ENCODE assay signal across 8 cellular contexts in the genomic region with DNA sequence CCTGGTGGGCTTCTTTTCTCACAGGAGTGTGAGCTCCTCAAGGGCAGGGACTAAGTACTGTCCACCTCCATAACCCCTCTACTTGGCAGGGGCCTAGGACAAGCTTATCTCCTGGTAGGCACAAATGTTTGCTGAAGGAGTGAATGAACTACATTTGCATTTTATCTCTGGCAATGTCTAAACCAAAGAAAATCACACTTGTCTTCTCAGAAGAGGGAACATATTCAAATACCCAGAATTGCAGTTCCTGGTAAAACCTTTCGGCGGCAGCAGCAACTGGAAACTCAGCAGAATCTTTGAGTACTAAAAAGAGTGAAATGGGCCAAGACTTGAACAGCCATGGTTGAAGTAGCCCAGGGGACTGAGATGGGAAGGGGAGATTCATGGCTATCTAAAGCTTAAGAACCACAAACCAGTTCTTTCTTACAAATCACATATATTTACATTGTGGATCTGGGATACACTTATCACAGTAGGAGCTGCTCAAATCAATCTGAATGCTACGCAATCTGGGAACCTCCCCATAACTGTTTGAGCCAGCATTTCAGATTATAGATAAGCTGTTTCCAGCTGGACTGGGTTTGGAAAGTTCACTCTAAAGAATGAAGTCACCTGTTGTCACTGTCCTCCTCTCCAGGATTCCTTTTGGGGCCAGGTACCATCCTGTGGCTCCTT. TPM values are rescaled to one million over a fixed set of nuclear protein-coding genes. Genes with fewer than 3 reads are reported as not detected.
DNase-seq lines count a peak whose midpoint lies in the region; ATAC-seq, FAIRE-seq and TF ChIP-seq lines count a peak whose summit lies in the region.

No MANE protein-coding gene starts in this region.

- no peak for TF ChIP-seq POLR2A in NB4 (IDR thresholded peaks at IDR 0.05; ENCODE audit: extremely low read depth, insufficient read length)

- H3K4me2 ChIP-seq in astrocyte (ENCODE audit: low read length): no peak overlapping the region
- no peak overlapping the region for H3K4me2 ChIP-seq in mesendoderm (ENCODE audit: low read length)
- H3K4me2 ChIP-seq in neuronal stem cell (ENCODE audit: insufficient read depth, low read length, poor library complexity, severe bottlenecking): no peak overlapping the region

- WGBS in mesendoderm (ENCODE audit: extremely low coverage, insufficient coverage, low lambda C conversion rate): no CpG with 5 or more reads among the region's 3 CpGs
- WGBS in neuronal stem cell (ENCODE audit: extremely low coverage in 2 of 2, insufficient read length in 2 of 2, insufficient replicate concordance in 1 of 2), 2 donors: no CpG with 5 or more reads among the region's 3 CpGs

- H3K23ac ChIP-seq in mesendoderm (ENCODE audit: low read length) (no peak overlapping the region), neuronal stem cell (ENCODE audit: low read depth, low read length, poor library complexity) (no peak overlapping the region)

- H3K4me1 ChIP-seq in astrocyte (ENCODE audit: insufficient read depth, low read length) (no peaks in the 10 kb centered on the region), mesendoderm (ENCODE audit: control insufficient read depth, low read depth, low read length) (no peaks in the 10 kb centered on the region), neuronal stem cell (ENCODE audit: control insufficient read depth in 2 of 2, insufficient read depth in 1 of 2, low read depth in 1 of 2, low read length in 2 of 2) (no peaks in the 10 kb centered on the region)

- no peak overlapping the region for H3K27ac Mint-ChIP-seq in astrocyte (ENCODE audit: unreplicated experiment)

- no peaks in the 10 kb centered on the region for H3K9me3 ChIP-seq in astrocyte (ENCODE audit: insufficient read depth, low read depth, low read length)
- H3K9me3 ChIP-seq in neuronal stem cell (replicated peaks in 1 of 2; ENCODE audit: control insufficient read depth in 2 of 2, insufficient read depth in 1 of 2, low read depth in 1 of 2, low read length in 2 of 2): no peaks in the 10 kb centered on the region

- H3K79me2 ChIP-seq in astrocyte (ENCODE audit: insufficient read depth, low read length): no peaks in the 10 kb centered on the region
- no peaks in the 10 kb centered on the region for H3K79me2 ChIP-seq in mesendoderm (ENCODE audit: control insufficient read depth, insufficient read depth, low read length)

- H2AK5ac ChIP-seq in mesendoderm (ENCODE audit: low read length) (no peak overlapping the region), neuronal stem cell (ENCODE audit: low read depth, low read length) (no peak overlapping the region)

- H3K9ac ChIP-seq in astrocyte (ENCODE audit: low read length): no peak overlapping the region
- H3K9ac ChIP-seq in mesendoderm (ENCODE audit: low read length): no peak overlapping the region
- H3K9ac ChIP-seq in neuronal stem cell (ENCODE audit: low read depth, low read length, poor library complexity): no peak overlapping the region

- H3K9me3 Mint-ChIP-seq in astrocyte (ENCODE audit: unreplicated experiment): no peaks in the 10 kb centered on the region

- H4K8ac ChIP-seq in mesendoderm (ENCODE audit: low read depth, low read length) (no peak overlapping the region), neuronal stem cell (ENCODE audit: low read depth, low read length) (no peak overlapping the region)

- H3K27ac ChIP-seq in astrocyte (ENCODE audit: low read depth, low read length) (no peak overlapping the region), mesendoderm (ENCODE audit: low read depth, low read length) (no peak overlapping the region), neuronal stem cell (replicated peaks; ENCODE audit: low read length) (no peak overlapping the region)

- H2BK5ac ChIP-seq in mesendoderm (ENCODE audit: low read length) (no peak overlapping the region), neuronal stem cell (ENCODE audit: low read length) (no peak overlapping the region)

- no peak overlapping the region for H4K5ac ChIP-seq in mesendoderm (ENCODE audit: low read length)

- H3K18ac ChIP-seq in mesendoderm (ENCODE audit: low read length) (no peak overlapping the region), neuronal stem cell (ENCODE audit: low read length) (no peak overlapping the region)

- H2BK15ac ChIP-seq in mesendoderm (replicated peaks; ENCODE audit: low read depth) (no peak overlapping the region), neuronal stem cell (ENCODE audit: low read length) (no peak overlapping the region)

- peaks cover 29% of the 10 kb centered on the region for H3K36me3 Mint-ChIP-seq in astrocyte (ENCODE audit: low read depth, unreplicated experiment)

- H4K20me1 ChIP-seq in astrocyte (ENCODE audit: insufficient read depth, low read length): no peaks in the 10 kb centered on the region

- H3K27me3 ChIP-seq in astrocyte (ENCODE audit: insufficient read depth, low read length): no peaks in the 10 kb centered on the region
- no peaks in the 10 kb centered on the region for H3K27me3 ChIP-seq in mesendoderm (ENCODE audit: insufficient read depth, low read length, poor library complexity)
- H3K27me3 ChIP-seq in neuronal stem cell (ENCODE audit: control insufficient read depth in 3 of 3, insufficient read depth in 3 of 3, low read depth in 1 of 3, low read length in 3 of 3): no peaks in the 10 kb centered on the region

- ATAC-seq in GM18868 (IDR thresholded peaks at IDR 0.05; ENCODE audit: unreplicated experiment): no peak
- no peak for ATAC-seq in HG03442 (IDR thresholded peaks at IDR 0.05; ENCODE audit: unreplicated experiment)

- peak; percentile 41 for TF ChIP-seq CTCF in NB4 (IDR thresholded peaks at IDR 0.05; ENCODE audit: low read depth, low read length)
- peak; percentile 31 for TF ChIP-seq CTCF in astrocyte (IDR thresholded peaks at IDR 0.05; ENCODE audit: insufficient read depth, low read depth, low read length)

- no peaks in the 10 kb centered on the region for H3K79me1 ChIP-seq in mesendoderm (ENCODE audit: low read length)
- no peaks in the 10 kb centered on the region for H3K79me1 ChIP-seq in neuronal stem cell (ENCODE audit: low read depth, low read length)

- peak; percentile 12 for DNase-seq in EL
- DNase-seq in NB4 (ENCODE audit: low read depth): peak; percentile 31
- DNase-seq in astrocyte (ENCODE audit: low read depth): no peak
- peak; percentile 47 for DNase-seq in mesendoderm
- no peak for DNase-seq in NCI-H2227 (lab: John Stamatoyannopoulos, UW; ENCODE audit: unreplicated experiment)
- no peak for DNase-seq in neuronal stem cell (ENCODE audit: low spot score)

- no peak overlapping the region for H2BK120ac ChIP-seq in mesendoderm (ENCODE audit: low read depth, low read length)
- no peak overlapping the region for H2BK120ac ChIP-seq in neuronal stem cell (ENCODE audit: low read depth, low read length)

- H3K4ac ChIP-seq in mesendoderm (ENCODE audit: low read depth, low read length) (no peak overlapping the region), neuronal stem cell (ENCODE audit: low read length) (no peak overlapping the region)

- H3K4me3 ChIP-seq in NB4 (ENCODE audit: low read depth, low read length): no peak overlapping the region
- H3K4me3 ChIP-seq in astrocyte (ENCODE audit: insufficient read depth, low read depth, low read length): no peak overlapping the region
- no peak overlapping the region for H3K4me3 ChIP-seq in mesendoderm (ENCODE audit: low read length)
- H3K4me3 ChIP-seq in neuronal stem cell (ENCODE audit: low read length in 2 of 2): no peak overlapping the region

- H2AFZ ChIP-seq in astrocyte (ENCODE audit: low read depth, low read length) (no peak overlapping the region), neuronal stem cell (ENCODE audit: low read length) (no peak overlapping the region)

- no peaks in the 10 kb centered on the region for H3K27me3 Mint-ChIP-seq in astrocyte (ENCODE audit: low read depth, unreplicated experiment)

- no peak overlapping the region for H3K4me3 Mint-ChIP-seq in astrocyte (ENCODE audit: unreplicated experiment)

- no peak overlapping the region for H3K56ac ChIP-seq in mesendoderm (ENCODE audit: low read length)

- H3K36me3 ChIP-seq in astrocyte (ENCODE audit: insufficient read depth, low read length) (peaks cover 19% of the 10 kb centered on the region), mesendoderm (ENCODE audit: control insufficient read depth, insufficient read depth, low read length) (peaks cover 4% of the 10 kb centered on the region), neuronal stem cell (replicated peaks in 1 of 2; ENCODE audit: control insufficient read depth in 2 of 2, insufficient read depth in 2 of 2, low read length in 2 of 2) (peaks cover 19 to 69% of the 10 kb centered on the region in 2 donors)

- peaks cover 2% of the 10 kb centered on the region for H3K4me1 Mint-ChIP-seq in astrocyte (ENCODE audit: low read depth, unreplicated experiment)

- FAIRE-seq in astrocyte (lab: Jason Lieb, UNC): no peak

- no peak overlapping the region for H4K91ac ChIP-seq in neuronal stem cell (ENCODE audit: low read depth, low read length, poor library complexity)

- no peak overlapping the region for H3K14ac ChIP-seq in neuronal stem cell (ENCODE audit: low read length)

- no peak overlapping the region for H2BK12ac ChIP-seq in neuronal stem cell (ENCODE audit: low read length)

RNA-seq across cellular contexts. Expression of a gene that starts 18.7 kb away (rescaled TPM):
- 34.7 and 37.5 TPM in 2 replicates for total RNA-seq in astrocyte
- 33.3 TPM for polyA plus RNA-seq in mesendoderm (2013, experiment 1 of 2)
- polyA plus RNA-seq in mesendoderm (2013, experiment 2 of 2): 33.4 TPM
- polyA plus RNA-seq in neuronal stem cell (2013, experiment 1 of 2): 11.4 TPM
- 11.6 TPM for polyA plus RNA-seq in neuronal stem cell (2013, experiment 2 of 2)

RNA-seq across cellular contexts. Expression of a gene that starts 27.7 kb away (rescaled TPM):
- total RNA-seq in astrocyte: 15.9 and 17.0 TPM in 2 replicates
- polyA plus RNA-seq in mesendoderm (2013, experiment 1 of 2): 23.3 TPM
- polyA plus RNA-seq in mesendoderm (2013, experiment 2 of 2): 23.1 TPM
- 15.5 TPM for polyA plus RNA-seq in neuronal stem cell (2013, experiment 1 of 2)
- 14.9 TPM for polyA plus RNA-seq in neuronal stem cell (2013, experiment 2 of 2)

RNA-seq across cellular contexts. Expression of a gene that starts 42.2 kb away (rescaled TPM):
- 43.9 and 48.4 TPM in 2 replicates for total RNA-seq in astrocyte
- 112 TPM for polyA plus RNA-seq in mesendoderm (2013, experiment 1 of 2)
- 110 TPM for polyA plus RNA-seq in mesendoderm (2013, experiment 2 of 2)
- polyA plus RNA-seq in neuronal stem cell (2013, experiment 1 of 2): 51.8 TPM
- polyA plus RNA-seq in neuronal stem cell (2013, experiment 2 of 2): 51.5 TPM

RNA-seq across cellular contexts. Expression of a gene that starts 49.9 kb away (rescaled TPM):
- total RNA-seq in astrocyte: 22.3 and 25.6 TPM in 2 replicates
- polyA plus RNA-seq in mesendoderm (2013, experiment 1 of 2): 10.5 TPM
- polyA plus RNA-seq in mesendoderm (2013, experiment 2 of 2): 10.4 TPM
- polyA plus RNA-seq in neuronal stem cell (2013, experiment 1 of 2): 9.8 TPM
- polyA plus RNA-seq in neuronal stem cell (2013, experiment 2 of 2): 10.7 TPM

Comparison
In these comparisons a context has a peak if more than half of its experiments do, and no peak if none do; other contexts are left out.
1. DNase-seq: peak in EL (single experiment), NB4 (single experiment) and mesendoderm (single experiment); none in astrocyte (single experiment), NCI-H2227 (single experiment) and neuronal stem cell (single experiment).